16 cellular contexts compared by ENCODE assay signal in the genomic region with DNA sequence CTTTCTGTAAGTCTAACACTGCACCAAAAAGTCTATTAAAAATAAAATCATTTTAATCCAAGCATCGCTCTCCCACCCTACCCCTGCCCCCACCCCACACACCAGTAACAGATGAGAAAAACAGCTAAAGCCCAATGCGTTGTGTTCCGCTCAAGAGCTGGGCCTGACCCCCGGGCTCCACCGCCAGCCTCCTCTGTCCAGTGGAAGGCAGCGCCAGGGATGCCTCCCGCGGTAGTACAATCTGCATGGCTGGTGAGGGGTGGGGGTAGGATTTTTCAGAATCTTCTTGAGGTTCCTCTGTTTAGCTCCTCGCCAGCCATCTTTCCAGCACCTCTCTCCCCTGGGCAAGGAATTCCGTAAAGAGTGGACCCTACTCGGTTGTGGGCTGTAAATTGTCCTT. TPM values are rescaled to one million over a fixed set of nuclear protein-coding genes. Genes with fewer than 3 reads are reported as not detected.
A peak's percentile ranks its signal among the peaks of the same experiment; 100 is the strongest.
DNase-seq lines count a peak whose midpoint lies in the region; ATAC-seq lines count a peak whose summit lies in the region.
"Had no signal": no experiment of that assay in that cellular context is flagged by ENCODE, and none has a peak within 500 bp of the region (broad histone marks: within the 10 kb centered on the region; RNA-seq: fewer than 3 reads in every experiment).

No MANE protein-coding gene starts in this region.

- no peaks in the 10 kb centered on the region for H3K4me1 ChIP-seq in Karpas-422 (ENCODE audit: low read length)
- H3K4me1 ChIP-seq: BLaER1 treated with 17β-estradiol and CSF1 and Interleukin-3, amounts not matched to agents 10 nM and 100 nM; Caco-2 had no signal

- no peak overlapping the region for H2AFZ ChIP-seq in Karpas-422 (ENCODE audit: low read length)

- H3K36me3 ChIP-seq in Karpas-422 (ENCODE audit: insufficient read depth, low read length) = no peaks in the 10 kb centered on the region
- H3K36me3 ChIP-seq: BLaER1 treated with 17β-estradiol and CSF1 and Interleukin-3, amounts not matched to agents 10 nM and 100 nM had no signal

- no peak overlapping the region for H3K4me3 Mint-ChIP-seq in stimulated activated effector memory CD8-positive, alpha-beta T cell treated with anti-CD3 and anti-CD28 coated beads, Interleukin-12 subunit alpha, Interleukin-12 subunit beta, amount 100 ng/mL, for 72 hours
- H3K4me3 Mint-ChIP-seq: B cell; CD4-positive, alpha-beta T cell; CD8-positive, alpha-beta T cell had no signal

- H4K20me1 ChIP-seq in Karpas-422 (ENCODE audit: insufficient read depth, low read depth, low read length) = no peaks in the 10 kb centered on the region
- H4K20me1 ChIP-seq: BLaER1 treated with 17β-estradiol and CSF1 and Interleukin-3, amounts not matched to agents 10 nM and 100 nM had no signal

- H3K9me3 Mint-ChIP-seq in stimulated activated effector memory CD8-positive, alpha-beta T cell treated with anti-CD3 and anti-CD28 coated beads, Interleukin-12 subunit alpha, Interleukin-12 subunit beta, amount 100 ng/mL, for 72 hours = peaks cover 9% of the 10 kb centered on the region
- H3K9me3 Mint-ChIP-seq: CD4-positive, alpha-beta T cell; CD8-positive, alpha-beta T cell had no signal

- DNase-seq in Karpas-422 (peak; percentile 5), T-helper 1 cell (no peak), Right ventricle myocardium superior (no peak)
- DNase-seq in stimulated activated effector memory CD8-positive, alpha-beta T cell treated with anti-CD3 and anti-CD28 coated beads, Interleukin-12 subunit alpha, Interleukin-12 subunit beta, amount 100 ng/mL, for 72 hours (ENCODE audit: low spot score in 2 of 2) = no peak
- DNase-seq: 8988T; AML-193; Caco-2; Calu3; CD4-positive, alpha-beta T cell; CD8-positive, alpha-beta T cell; DMS79 treated with DMSO at 0.1 percent for 48 hours; GF-D8 had no signal

- intact Hi-C loops in Right ventricle myocardium superior (cut with DNase I) = no loop called here

- H3K4me3 ChIP-seq in Karpas-422 (ENCODE audit: low read length) = no peak overlapping the region
- H3K4me3 ChIP-seq: BLaER1 treated with 17β-estradiol and CSF1 and Interleukin-3, amounts not matched to agents 10 nM and 100 nM had no signal

- H3K79me2 ChIP-seq in Karpas-422 (ENCODE audit: low read length) = no peaks in the 10 kb centered on the region

- no peaks in the 10 kb centered on the region for H3K36me3 Mint-ChIP-seq in stimulated activated effector memory CD8-positive, alpha-beta T cell treated with anti-CD3 and anti-CD28 coated beads, Interleukin-12 subunit alpha, Interleukin-12 subunit beta, amount 100 ng/mL, for 72 hours
- H3K36me3 Mint-ChIP-seq: CD8-positive, alpha-beta T cell had no signal

- no peak overlapping the region for H3K27ac Mint-ChIP-seq in stimulated activated effector memory CD8-positive, alpha-beta T cell treated with anti-CD3 and anti-CD28 coated beads, Interleukin-12 subunit alpha, Interleukin-12 subunit beta, amount 100 ng/mL, for 72 hours
- H3K27ac Mint-ChIP-seq: B cell; CD4-positive, alpha-beta T cell; CD8-positive, alpha-beta T cell had no signal

- ATAC-seq in stimulated activated effector memory CD8-positive, alpha-beta T cell treated with anti-CD3 and anti-CD28 coated beads, Interleukin-12 subunit alpha, Interleukin-12 subunit beta, amount 100 ng/mL, for 72 hours = peak; percentile 19
- ATAC-seq in GM21786 (IDR thresholded peaks at IDR 0.05; ENCODE audit: unreplicated experiment) = no peak
- ATAC-seq in Right ventricle myocardium superior (ENCODE audit: poor library complexity) = no peak
- ATAC-seq: CD8-positive, alpha-beta T cell had no signal

- no peak overlapping the region for H3K9ac ChIP-seq in Karpas-422 (ENCODE audit: low read length)
- H3K9ac ChIP-seq: BLaER1 treated with 17β-estradiol and CSF1 and Interleukin-3, amounts not matched to agents 10 nM and 100 nM had no signal

- no peak overlapping the region for H3K4me2 ChIP-seq in Karpas-422 (ENCODE audit: low read depth, low read length, poor library complexity, severe bottlenecking)
- H3K4me2 ChIP-seq: BLaER1 treated with 17β-estradiol and CSF1 and Interleukin-3, amounts not matched to agents 10 nM and 100 nM had no signal

- no peak overlapping the region for H3K27ac ChIP-seq in Karpas-422 (ENCODE audit: low read length)
- H3K27ac ChIP-seq: BLaER1 treated with 17β-estradiol and CSF1 and Interleukin-3, amounts not matched to agents 10 nM and 100 nM; C4-2B had no signal

- H3K27me3 ChIP-seq in Karpas-422 (ENCODE audit: low read length) = no peaks in the 10 kb centered on the region
- H3K27me3 ChIP-seq: BLaER1 treated with 17β-estradiol and CSF1 and Interleukin-3, amounts not matched to agents 10 nM and 100 nM had no signal

- no peaks in the 10 kb centered on the region for H3K9me2 ChIP-seq in Karpas-422 (replicated peaks; ENCODE audit: insufficient read depth, low read length)

- H3K4me1 Mint-ChIP-seq in stimulated activated effector memory CD8-positive, alpha-beta T cell treated with anti-CD3 and anti-CD28 coated beads, Interleukin-12 subunit alpha, Interleukin-12 subunit beta, amount 100 ng/mL, for 72 hours = no peaks in the 10 kb centered on the region
- H3K4me1 Mint-ChIP-seq: B cell had no signal

- no peaks in the 10 kb centered on the region for H3K9me3 ChIP-seq in Karpas-422 (ENCODE audit: low read length)
- H3K9me3 ChIP-seq: BLaER1 treated with 17β-estradiol and CSF1 and Interleukin-3, amounts not matched to agents 10 nM and 100 nM; Caco-2 had no signal

RNA-seq across cellular contexts. Expression of a gene that starts 12.1 kb away (rescaled TPM):
- total RNA-seq in Karpas-422 (2014; rRNA removed; shearing (Covaris generic); ENCODE audit: low replicate concordance) = 0.29 TPM in 1 of 2 replicates, not detected in the other
- 0.70 TPM for total RNA-seq in Right ventricle myocardium superior
- total RNA-seq: B cell; CD4-positive, alpha-beta T cell; CD8-positive, alpha-beta T cell had no signal
